Comparison of ENCODE assay signal across 21 cellular contexts in genomic region chr5:6762697-6763096, GRCh38. TPM values are rescaled to one million over a fixed set of nuclear protein-coding genes. Genes with fewer than 3 reads are reported as not detected.
DNase-seq lines count a peak whose midpoint lies in the region; ATAC-seq and TF ChIP-seq lines count a peak whose summit lies in the region.
"Had no signal": no experiment of that assay in that cellular context is flagged by ENCODE, and none has a peak within 500 bp of the region (broad histone marks: within the 10 kb centered on the region; RNA-seq: fewer than 3 reads in every experiment).

No MANE protein-coding gene starts in this region.

- no peak overlapping the region for H4K8ac ChIP-seq in IMR-90 (ENCODE audit: low read depth in 2 of 2, low read length in 2 of 2)

- no peaks in the 10 kb centered on the region for H3K27me3 Mint-ChIP-seq in Caco-2 (ENCODE audit: insufficient read depth, unreplicated experiment)
- H3K27me3 Mint-ChIP-seq: CD4-positive, CD25-positive, alpha-beta regulatory T cell had no signal

- no peak overlapping the region for H3K23ac ChIP-seq in IMR-90 (ENCODE audit: low read depth, low read length)

- ATAC-seq in IMR-90 (ENCODE audit: low read depth) (no peak), RWPE2 (ENCODE audit: low read depth) (no peak), heart left ventricle (no peak), GM18505 (IDR thresholded peaks at IDR 0.05; ENCODE audit: unreplicated experiment) (no peak)
- ATAC-seq: CD8-positive, alpha-beta T cell; GM12878 had no signal

- H3K18ac ChIP-seq in IMR-90 (ENCODE audit: low read depth, low read length), result no peak overlapping the region

- peaks cover 5% of the 10 kb centered on the region; the same call in 1 of the 2 replicates for H4K20me1 ChIP-seq in IMR-90 (ENCODE audit: insufficient read depth, low read length)
- no peaks in the 10 kb centered on the region for H4K20me1 ChIP-seq in osteoblast (ENCODE audit: insufficient read depth, low read length)

- H2AK5ac ChIP-seq in IMR-90 (ENCODE audit: low read depth, low read length), result no peak overlapping the region

- H3K36me3 Mint-ChIP-seq in Caco-2 (ENCODE audit: insufficient read depth, unreplicated experiment), result peaks cover 45% of the 10 kb centered on the region

- H3K27me3 ChIP-seq in Caco-2 (replicated peaks; ENCODE audit: control insufficient read depth, insufficient read depth, low read length) (no peaks in the 10 kb centered on the region), IMR-90 (ENCODE audit: control insufficient read depth, insufficient read depth, low read length) (no peaks in the 10 kb centered on the region), RWPE2 (ENCODE audit: insufficient read depth, poor library complexity, severe bottlenecking) (no peaks in the 10 kb centered on the region), osteoblast (ENCODE audit: insufficient read depth, low read length) (no peaks in the 10 kb centered on the region), heart left ventricle (no peaks in the 10 kb centered on the region), testis (no peaks in the 10 kb centered on the region)
- H3K27me3 ChIP-seq: BLaER1 had no signal

- H3K79me1 ChIP-seq in IMR-90 (ENCODE audit: low read depth in 1 of 2, low read length in 2 of 2), result no peaks in the 10 kb centered on the region

- H3K36me3 ChIP-seq in Caco-2 (ENCODE audit: control insufficient read depth, insufficient read depth, low read length) (peaks cover 2% of the 10 kb centered on the region; the same call in 1 of the 2 replicates), IMR-90 (ENCODE audit: control insufficient read depth, insufficient read depth, low read length) (peaks cover 11% of the 10 kb centered on the region), RWPE2 (ENCODE audit: low read depth) (peaks cover under 1% of the 10 kb centered on the region; the same call in 1 of the 2 replicates), osteoblast (ENCODE audit: insufficient read depth, low read length) (peaks cover 8% of the 10 kb centered on the region), heart left ventricle (peaks cover 0 to 12% (median 8%) of the 10 kb centered on the region in 9 donors), testis (ENCODE audit: low read depth, missing control alignments) (no peaks in the 10 kb centered on the region)

- no peak overlapping the region for H2BK5ac ChIP-seq in IMR-90 (ENCODE audit: low read depth, low read length, poor library complexity, severe bottlenecking)

- no peak for TF ChIP-seq RAD21 in IMR-90 (IDR thresholded peaks at IDR 0.05; ENCODE audit: low read length)

- H3K4me2 ChIP-seq in IMR-90 (ENCODE audit: low read depth, low read length) (no peak overlapping the region), osteoblast (ENCODE audit: insufficient read depth, low read length) (no peak overlapping the region)
- H3K4me2 ChIP-seq: BLaER1 had no signal

- H3K27ac ChIP-seq in IMR-90 (ENCODE audit: insufficient read depth, low read length) (no peak overlapping the region), RWPE2 (ENCODE audit: poor library complexity, severe bottlenecking) (no peak overlapping the region), osteoblast (ENCODE audit: low read depth, low read length) (no peak overlapping the region), heart left ventricle (no peak overlapping the region), testis (no peak overlapping the region)
- H3K27ac ChIP-seq: BLaER1, C4-2B had no signal

- intact Hi-C loops in Caco-2 (cut with micrococcal nuclease; ENCODE audit: unreplicated experiment), result no loop called here
- intact Hi-C loops in IMR-90 (cut with micrococcal nuclease), result no loop called here
- intact Hi-C loops in heart left ventricle (cut with DNase I), result loop anchor here in 6 of 10 donors (10.0 kb wide), 5 partner anchors 632 to 1092 kb away; partner anchors contain the start of genes CFAP90 (in 2 of the 6) and ADCY2 (in 1 of the 6)
- intact Hi-C loops in testis (cut with DNase I; ENCODE audit: low total_unique reads), result no loop called here

- no peak overlapping the region for H2BK20ac ChIP-seq in IMR-90 (ENCODE audit: low read depth, low read length)

- H2BK120ac ChIP-seq in IMR-90 (ENCODE audit: low read depth, low read length), result no peak overlapping the region

- no peak overlapping the region for H3K56ac ChIP-seq in IMR-90 (ENCODE audit: extremely low read depth, insufficient read depth, low read length)

- no peak overlapping the region for H3K4me3 Mint-ChIP-seq in Caco-2 (ENCODE audit: unreplicated experiment)
- H3K4me3 Mint-ChIP-seq: B cell; CD4-positive, CD25-positive, alpha-beta regulatory T cell; CD8-positive, alpha-beta T cell; HFFc6 had no signal

- H2BK15ac ChIP-seq in IMR-90 (ENCODE audit: low read depth, low read length), result no peak overlapping the region

- peak overlapping the region; percentile 59 for H3K27ac Mint-ChIP-seq in Caco-2 (ENCODE audit: unreplicated experiment)
- H3K27ac Mint-ChIP-seq: B cell; CD4-positive, CD25-positive, alpha-beta regulatory T cell; CD8-positive, alpha-beta T cell; HFFc6 had no signal

- H2AK9ac ChIP-seq in IMR-90 (replicated peaks; ENCODE audit: low read depth, low read length, poor library complexity), result no peak overlapping the region

- H3K9me3 Mint-ChIP-seq in Caco-2 (ENCODE audit: unreplicated experiment), result no peaks in the 10 kb centered on the region
- H3K9me3 Mint-ChIP-seq: CD8-positive, alpha-beta T cell; HFFc6 had no signal

- no peak overlapping the region for H3K14ac ChIP-seq in IMR-90 (replicated peaks; ENCODE audit: low read depth, low read length)

- 100% methylated on average over 1 of the region's 8 CpGs; no CpG with 5 or more reads in 1 of the 2 experiments for WGBS in IMR-90 (ENCODE audit: extremely low coverage in 2 of 2, insufficient read length in 1 of 2), 2 experiments
- 94 to 97% (median 96%) methylated on average over 8 of the region's 8 CpGs for WGBS in heart left ventricle, 4 donors
- WGBS in testis, 2 donors, result 88 to 93% methylated on average over 8 of the region's 8 CpGs

- no peak overlapping the region for H4K91ac ChIP-seq in IMR-90 (ENCODE audit: insufficient read depth, low read depth, low read length)

- 0 out of 2 replicates have a peak, but pooled peaks cover 5% of the 10 kb centered on the region for H3K4me1 ChIP-seq in Caco-2
- H3K4me1 ChIP-seq in IMR-90 (ENCODE audit: control insufficient read depth, insufficient read depth, low read length), result no peaks in the 10 kb centered on the region
- peaks cover 18% of the 10 kb centered on the region for H3K4me1 ChIP-seq in RWPE2 (ENCODE audit: insufficient read depth, poor library complexity, severe bottlenecking)
- H3K4me1 ChIP-seq in osteoblast (ENCODE audit: insufficient read depth, low read length), result peaks cover 10% of the 10 kb centered on the region
- H3K4me1 ChIP-seq in heart left ventricle, result peaks cover 0 to 21% (median 9%) of the 10 kb centered on the region in 12 donors
- no peaks in the 10 kb centered on the region for H3K4me1 ChIP-seq in testis
- H3K4me1 ChIP-seq: HAP-1 had no signal

- no peak overlapping the region for H3K9ac ChIP-seq in IMR-90 (ENCODE audit: low read depth, low read length)
- H3K9ac ChIP-seq: BLaER1 had no signal

- H3K4me3 ChIP-seq in Caco-2 (ENCODE audit: low read depth, low read length), result no peak overlapping the region
- H3K4me3 ChIP-seq in IMR-90 (ENCODE audit: insufficient read depth, low read depth, low read length), result no peak overlapping the region
- H3K4me3 ChIP-seq in RWPE2 (ENCODE audit: severe bottlenecking), result no peak overlapping the region
- no peak overlapping the region for H3K4me3 ChIP-seq in osteoblast (ENCODE audit: insufficient read depth, low read length)
- H3K4me3 ChIP-seq in heart left ventricle, result no peak overlapping the region
- H3K4me3 ChIP-seq in testis, result no peak overlapping the region
- H3K4me3 ChIP-seq: BLaER1, GM12878, HAP-1 had no signal

- TF ChIP-seq POLR2A in IMR-90 (IDR thresholded peaks at IDR 0.05; ENCODE audit: low read depth, low read length) (no peak), heart left ventricle (IDR thresholded peaks at IDR 0.05) (no peak), GM18505 (IDR thresholded peaks at IDR 0.05; ENCODE audit: borderline replicate concordance, extremely low read depth, insufficient read depth, insufficient read length) (no peak), testis (IDR thresholded peaks at IDR 0.05) (no peak)

- dilution Hi-C loops in IMR-90 (cut with HindIII; ENCODE audit: low sequenced_read_pairs, unreplicated experiment), result no loop called here

- POLR2A ChIA-PET in Caco-2 (lab: Charles Lee) (no interaction called here), IMR-90 (lab: Charles Lee; ENCODE audit: unreplicated experiment) (no interaction called here)

- no peak overlapping the region for H4K5ac ChIP-seq in IMR-90 (ENCODE audit: low read depth, low read length)

- H3K4ac ChIP-seq in IMR-90 (ENCODE audit: low read depth, low read length), result no peak overlapping the region

- no TSS peak for BruUV-seq in Caco-2 (replicated peaks; lab: Mats Ljungman, UMichigan)
- BruUV-seq in IMR-90 (replicated peaks; lab: Mats Ljungman, UMichigan), result no TSS peak

- DNase-seq in Caco-2 (no peak), IMR-90 (no peak), RWPE2 (ENCODE audit: low spot score) (peak; percentile 65), osteoblast (ENCODE audit: insufficient read length, low spot score, missing footprints) (peak; percentile 60), heart left ventricle (no peak), HuH-7.5 (ENCODE audit: low spot score) (no peak), testis (no peak)
- DNase-seq: CD4-positive, CD25-positive, alpha-beta regulatory T cell; CD8-positive, alpha-beta T cell; DMS 273 treated with DMSO at 0.1 percent for 48 hours; DMS79; EL; GDM1; GOT3; HFFc6 had no signal

- CTCF ChIA-PET in Caco-2 (lab: Charles Lee) (no interaction called here), IMR-90 (lab: Yijun Ruan, JAX) (no interaction called here)

- no peak for TF ChIP-seq CTCF in Caco-2 (IDR thresholded peaks at IDR 0.05; ENCODE audit: insufficient read depth in 1 of 2, low read depth in 1 of 2, low read length in 1 of 2, severe bottlenecking in 1 of 2, unreplicated experiment in 1 of 2)
- no peak for TF ChIP-seq CTCF in IMR-90 (conservative IDR thresholded peaks at IDR 0.05; ENCODE audit: low read depth, low read length)
- no peak for TF ChIP-seq CTCF in RWPE2 (IDR thresholded peaks at IDR 0.05; ENCODE audit: poor library complexity, severe bottlenecking)
- TF ChIP-seq CTCF in osteoblast (IDR thresholded peaks at IDR 0.05; ENCODE audit: extremely low read depth, low read depth, low read length), result no peak
- no peak for TF ChIP-seq CTCF in heart left ventricle (IDR thresholded peaks at IDR 0.05)
- no peak for TF ChIP-seq CTCF in testis (IDR thresholded peaks at IDR 0.05)

- peak overlapping the region; percentile 33 for H2AFZ ChIP-seq in IMR-90 (replicated peaks; ENCODE audit: low read length, poor library complexity)
- H2AFZ ChIP-seq in osteoblast (ENCODE audit: low read length), result no peak overlapping the region

- in situ Hi-C loops in IMR-90 (cut with MboI; ENCODE audit: low sequenced_read_pairs), result no loop called here

- H3K9me1 ChIP-seq in IMR-90 (ENCODE audit: insufficient read depth, low read length), result peaks cover 5% of the 10 kb centered on the region; the same call in 1 of the 2 replicates

- no peaks in the 10 kb centered on the region for H3K79me2 ChIP-seq in osteoblast (ENCODE audit: insufficient read depth, low read length)

- H3K9me3 ChIP-seq in Caco-2 (no peaks in the 10 kb centered on the region), IMR-90 (ENCODE audit: control insufficient read depth, insufficient read depth, low read length) (no peaks in the 10 kb centered on the region), RWPE2 (ENCODE audit: severe bottlenecking) (no peaks in the 10 kb centered on the region), osteoblast (ENCODE audit: low read depth, low read length) (no peaks in the 10 kb centered on the region), heart left ventricle (peaks cover 0 to 4% (median 0%) of the 10 kb centered on the region in 12 donors), testis (no peaks in the 10 kb centered on the region)
- H3K9me3 ChIP-seq: BLaER1, HAP-1 had no signal

- no peaks in the 10 kb centered on the region for H3K4me1 Mint-ChIP-seq in Caco-2 (ENCODE audit: low read depth, unreplicated experiment)

RNA-seq across cellular contexts. Expression of gene TENT4A, which starts 49.5 kb away (rescaled TPM):
- total RNA-seq in Caco-2 (2022), result 32.3 and 36.7 TPM in 2 replicates
- 5.9 and 8.6 TPM in 2 replicates for total RNA-seq in IMR-90 (2012; rRNA removed)
- 17.2 and 19.8 TPM in 2 replicates for polyA plus RNA-seq in IMR-90 (2012; rRNA removed)
- polyA plus RNA-seq in IMR-90 (2012; cell fraction: cytosol; rRNA removed), result 5.2 and 10.0 TPM in 2 replicates
- 74.3 and 80.4 TPM in 2 replicates for polyA plus RNA-seq in IMR-90 (2012; cell fraction: nucleus; rRNA removed; ENCODE audit: low replicate concordance)
- 16.5 and 21.4 TPM in 2 replicates for total RNA-seq in osteoblast
- total RNA-seq in heart left ventricle, result 10 to 100 TPM in 6 of 9 donors, 1 to 10 TPM in 3; 7.0 to 20.3 (median 11.3) TPM
- 1 to 10 TPM; 4.3 to 8.7 TPM for polyA plus RNA-seq in heart left ventricle
- total RNA-seq in testis, result 10 to 100 TPM; 46.2 to 51.3 TPM
- 23.1 TPM for polyA plus RNA-seq in testis (ENCODE audit: insufficient read depth, low read depth, low replicate concordance)

Comparison
In these comparisons a context has a peak if more than half of its experiments do, and no peak if none do; other contexts are left out.
1. DNase-seq: peak in RWPE2 (single experiment) and osteoblast (single experiment); none in Caco-2 (0 of 2), IMR-90 (single experiment), heart left ventricle (0 of 5), HuH-7.5 (single experiment) and testis (single experiment).
2. intact Hi-C loops: an anchor here in heart left ventricle (10.0 kb wide); none called in Caco-2, IMR-90 and testis.